Comparison of ENCODE assay signal across 18 cellular contexts in the genomic region with DNA sequence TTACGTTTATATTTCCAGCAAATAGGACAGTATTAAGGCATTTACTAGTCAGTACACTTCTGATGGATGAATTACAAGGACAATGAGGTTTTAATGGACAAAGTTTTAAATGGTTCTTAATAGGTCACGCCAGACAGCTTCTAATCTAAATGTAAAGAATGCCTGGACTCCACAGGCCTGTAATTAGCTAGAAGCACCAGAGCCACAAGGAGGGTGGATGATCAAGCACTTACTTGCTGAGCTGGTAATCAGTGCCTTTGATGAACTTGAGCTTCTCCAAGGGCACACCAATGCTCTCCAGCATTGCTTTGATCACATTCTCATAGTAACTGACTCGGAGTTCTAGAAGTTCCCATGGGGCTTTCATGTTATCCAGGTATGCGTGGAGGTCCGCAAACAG. TPM values are rescaled to one million over a fixed set of nuclear protein-coding genes. Genes with fewer than 3 reads are reported as not detected.
A peak's percentile ranks its signal among the peaks of the same experiment; 100 is the strongest.
DNase-seq lines count a peak whose midpoint lies in the region; ATAC-seq and TF ChIP-seq lines count a peak whose summit lies in the region.
"Had no signal": no experiment of that assay in that cellular context is flagged by ENCODE, and none has a peak within 500 bp of the region (broad histone marks: within the 10 kb centered on the region; RNA-seq: fewer than 3 reads in every experiment).

No MANE protein-coding gene starts in this region.

- DNase-seq in WTC11 (ENCODE audit: low spot score) (no peak), immature natural killer cell (no peak), osteocyte (ENCODE audit: extremely low spot score, unreplicated experiment) (no peak), DMS53 treated with DMSO at 0.1 percent for 48 hours (lab: John Stamatoyannopoulos, UW; ENCODE audit: unreplicated experiment) (no peak), cerebellar nuclear complex (lab: John Stamatoyannopoulos, UW) (no peak), heart right ventricle (no peak)
- DNase-seq: ACHN; BE2C; C1 segment of cervical spinal cord; CD4-positive, CD25-positive, alpha-beta regulatory T cell; CD8-positive, alpha-beta memory T cell; COR-L47; DMS79; GDM1; GOT3; H7 had no signal

- H3K36me3 ChIP-seq in HEK293 (ENCODE audit: control insufficient read depth in 2 of 2, insufficient read depth in 1 of 2, low read length in 2 of 2), result peaks cover 19 to 69% of the 10 kb centered on the region in 2 experiments
- peaks cover 0 to 75% (median 5%) of the 10 kb centered on the region in 9 donors for H3K36me3 ChIP-seq in heart right ventricle

- intact Hi-C loops in heart right ventricle (cut with DNase I), result loop anchor here in 1 of 10 donors (10.0 kb wide), 1 partner anchor 274 kb away; a partner anchor contains a TSS

- CTCF ChIA-PET in HEK293 (lab: Yijun Ruan, JAX), result interaction anchor here (0.5 kb wide), 1 partner anchor 99 kb away, joined by 3 read pairs; no protein-coding TSS in a partner anchor
- CTCF ChIA-PET in WTC11 (lab: Charles Lee), result interaction anchor here (0.6 kb wide), 1 partner anchor 83 kb away, joined by 3 read pairs; no protein-coding TSS in a partner anchor

- H3K4me3 ChIP-seq in HEK293 (ENCODE audit: low read depth, low read length) (no peak overlapping the region), heart right ventricle (no peak overlapping the region)

- H3K36me3 Mint-ChIP-seq in WTC11 (peaks cover 77% of the 10 kb centered on the region), immature natural killer cell (peaks cover 20 to 50% (median 26%) of the 10 kb centered on the region in 3 donors), osteocyte (ENCODE audit: unreplicated experiment) (peaks cover 41% of the 10 kb centered on the region)

- ATAC-seq in WTC11 (no peak), heart right ventricle (no peak)
- ATAC-seq: HCT116 had no signal

- no peaks in the 10 kb centered on the region for H3K4me1 ChIP-seq in HEK293 (ENCODE audit: control insufficient read depth, insufficient read depth, low read length)
- H3K4me1 ChIP-seq in heart right ventricle, result peaks cover 0 to 36% (median 21%) of the 10 kb centered on the region in 9 donors
- H3K4me1 ChIP-seq: BE2C had no signal

- H3K27ac Mint-ChIP-seq in WTC11 (0 out of 2 replicates have a peak overlapping the region, but pooled peaks have one; percentile 34), immature natural killer cell (peak overlapping the region in 4 of 6 donors; percentile 30 to 73 (median 70)), osteocyte (ENCODE audit: unreplicated experiment) (peak overlapping the region; percentile 62)

- H3K27me3 ChIP-seq in heart right ventricle, result no peaks in the 10 kb centered on the region
- H3K27me3 ChIP-seq: BE2C had no signal

- TF ChIP-seq CTCF in HEK293 (tag by site-specific recombination; IDR thresholded peaks at IDR 0.05) (no peak), WTC11 (IDR thresholded peaks at IDR 0.05) (no peak), osteocyte (IDR thresholded peaks at IDR 0.05) (no peak), heart right ventricle (IDR thresholded peaks at IDR 0.05) (no peak)

- H3K9me3 Mint-ChIP-seq in WTC11 (peaks cover 6% of the 10 kb centered on the region), immature natural killer cell (no peaks in the 10 kb centered on the region), osteocyte (ENCODE audit: unreplicated experiment) (no peaks in the 10 kb centered on the region)
- H3K9me3 Mint-ChIP-seq: CD8-positive, alpha-beta memory T cell had no signal

- H3K9me3 ChIP-seq in HEK293 (ENCODE audit: control insufficient read depth, insufficient read depth, low read depth, low read length) (no peaks in the 10 kb centered on the region), heart right ventricle (no peaks in the 10 kb centered on the region)
- H3K9me3 ChIP-seq: BE2C had no signal

- H3K27ac ChIP-seq in HEK293 (ENCODE audit: extremely low read depth, low read depth, low read length), result no peak overlapping the region
- no peak overlapping the region for H3K27ac ChIP-seq in heart right ventricle

- POLR2A ChIA-PET in HEK293 (lab: Yijun Ruan, JAX), result no interaction called here
- POLR2A ChIA-PET in WTC11 (lab: Charles Lee), result no interaction called here

- WGBS in heart right ventricle, 2 donors, result 81% methylated on average over 5 of the region's 5 CpGs

- peaks cover 44% of the 10 kb centered on the region for H3K4me1 Mint-ChIP-seq in WTC11
- peaks cover 64 to 81% of the 10 kb centered on the region in 2 donors for H3K4me1 Mint-ChIP-seq in immature natural killer cell
- peaks cover 56% of the 10 kb centered on the region for H3K4me1 Mint-ChIP-seq in osteocyte (ENCODE audit: unreplicated experiment)

- H3K27me3 Mint-ChIP-seq in WTC11 (ENCODE audit: low read depth) (no peaks in the 10 kb centered on the region), immature natural killer cell (ENCODE audit: low read depth in 3 of 3) (peaks cover 0 to 2% (median 0%) of the 10 kb centered on the region in 3 donors), osteocyte (ENCODE audit: unreplicated experiment) (no peaks in the 10 kb centered on the region)
- H3K27me3 Mint-ChIP-seq: CD4-positive, CD25-positive, alpha-beta regulatory T cell; CD8-positive, alpha-beta memory T cell had no signal

- H3K4me3 Mint-ChIP-seq in WTC11 (no peak overlapping the region), immature natural killer cell (no peak overlapping the region), osteocyte (ENCODE audit: unreplicated experiment) (no peak overlapping the region)

TF ChIP-seq in HEK293, 187 proteins besides CTCF, POLR2A, EP300 and RAD21:
- TF ChIP-seq SP7 (tag by site-specific recombination; IDR thresholded peaks at IDR 0.05), result peak; percentile 69
- no peak for TF ChIP-seq ZNF521 (tag by site-specific recombination; IDR thresholded peaks at IDR 0.05)
- TF ChIP-seq, protein P1, sequence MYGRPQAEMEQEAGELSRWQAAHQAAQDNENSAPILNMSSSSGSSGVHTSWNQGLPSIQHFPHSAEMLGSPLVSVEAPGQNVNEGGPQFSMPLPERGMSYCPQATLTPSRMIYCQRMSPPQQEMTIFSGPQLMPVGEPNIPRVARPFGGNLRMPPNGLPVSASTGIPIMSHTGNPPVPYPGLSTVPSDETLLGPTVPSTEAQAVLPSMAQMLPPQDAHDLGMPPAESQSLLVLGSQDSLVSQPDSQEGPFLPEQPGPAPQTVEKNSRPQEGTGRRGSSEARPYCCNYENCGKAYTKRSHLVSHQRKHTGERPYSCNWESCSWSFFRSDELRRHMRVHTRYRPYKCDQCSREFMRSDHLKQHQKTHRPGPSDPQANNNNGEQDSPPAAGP (tag by site-specific recombination; IDR thresholded peaks at IDR 0.05), result no peak

TF ChIP-seq in WTC11, 78 proteins besides CTCF, POLR2A, EP300 and RAD21:
- TF ChIP-seq, protein P2, sequence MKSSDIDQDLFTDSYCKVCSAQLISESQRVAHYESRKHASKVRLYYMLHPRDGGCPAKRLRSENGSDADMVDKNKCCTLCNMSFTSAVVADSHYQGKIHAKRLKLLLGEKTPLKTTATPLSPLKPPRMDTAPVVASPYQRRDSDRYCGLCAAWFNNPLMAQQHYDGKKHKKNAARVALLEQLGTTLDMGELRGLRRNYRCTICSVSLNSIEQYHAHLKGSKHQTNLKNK (CRISPR knock-in tag; IDR thresholded peaks at IDR 0.05), result no peak
- TF ChIP-seq TP53 (CRISPR knock-in tag; IDR thresholded peaks at IDR 0.05) (no peak), MYBL2 (CRISPR knock-in tag; IDR thresholded peaks at IDR 0.05) (no peak), JUN (CRISPR knock-in tag; IDR thresholded peaks at IDR 0.05) (no peak), NFYB (CRISPR knock-in tag; conservative IDR thresholded peaks at IDR 0.05; ENCODE audit: low read depth) (no peak), TEAD1 (CRISPR knock-in tag; IDR thresholded peaks at IDR 0.05) (no peak), ZNF423 (CRISPR knock-in tag; IDR thresholded peaks at IDR 0.05) (no peak), NR3C1 (CRISPR knock-in tag; conservative IDR thresholded peaks at IDR 0.05; ENCODE audit: low read depth) (no peak), OVOL2 (CRISPR knock-in tag; IDR thresholded peaks at IDR 0.05; ENCODE audit: borderline replicate concordance) (no peak), ZNF396 (CRISPR knock-in tag; IDR thresholded peaks at IDR 0.05; ENCODE audit: borderline replicate concordance) (no peak), FOXP1 (CRISPR knock-in tag; IDR thresholded peaks at IDR 0.05; ENCODE audit: borderline replicate concordance) (no peak), NR2C2 (CRISPR knock-in tag; IDR thresholded peaks at IDR 0.05) (no peak)
- TF ChIP-seq, protein P3, sequence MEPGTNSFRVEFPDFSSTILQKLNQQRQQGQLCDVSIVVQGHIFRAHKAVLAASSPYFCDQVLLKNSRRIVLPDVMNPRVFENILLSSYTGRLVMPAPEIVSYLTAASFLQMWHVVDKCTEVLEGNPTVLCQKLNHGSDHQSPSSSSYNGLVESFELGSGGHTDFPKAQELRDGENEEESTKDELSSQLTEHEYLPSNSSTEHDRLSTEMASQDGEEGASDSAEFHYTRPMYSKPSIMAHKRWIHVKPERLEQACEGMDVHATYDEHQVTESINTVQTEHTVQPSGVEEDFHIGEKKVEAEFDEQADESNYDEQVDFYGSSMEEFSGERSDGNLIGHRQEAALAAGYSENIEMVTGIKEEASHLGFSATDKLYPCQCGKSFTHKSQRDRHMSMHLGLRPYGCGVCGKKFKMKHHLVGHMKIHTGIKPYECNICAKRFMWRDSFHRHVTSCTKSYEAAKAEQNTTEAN (CRISPR knock-in tag; IDR thresholded peaks at IDR 0.05), result no peak
- TF ChIP-seq, protein P4, sequence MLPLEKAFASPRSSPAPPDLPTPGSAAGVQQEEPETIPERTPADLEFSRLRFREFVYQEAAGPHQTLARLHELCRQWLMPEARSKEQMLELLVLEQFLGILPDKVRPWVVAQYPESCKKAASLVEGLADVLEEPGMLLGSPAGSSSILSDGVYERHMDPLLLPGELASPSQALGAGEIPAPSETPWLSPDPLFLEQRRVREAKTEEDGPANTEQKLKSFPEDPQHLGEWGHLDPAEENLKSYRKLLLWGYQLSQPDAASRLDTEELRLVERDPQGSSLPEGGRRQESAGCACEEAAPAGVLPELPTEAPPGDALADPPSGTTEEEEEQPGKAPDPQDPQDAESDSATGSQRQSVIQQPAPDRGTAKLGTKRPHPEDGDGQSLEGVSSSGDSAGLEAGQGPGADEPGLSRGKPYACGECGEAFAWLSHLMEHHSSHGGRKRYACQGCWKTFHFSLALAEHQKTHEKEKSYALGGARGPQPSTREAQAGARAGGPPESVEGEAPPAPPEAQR (CRISPR knock-in tag; IDR thresholded peaks at IDR 0.05), result no peak

RNA-seq across cellular contexts. Expression of a gene that starts 6.8 kb away (rescaled TPM):
- total RNA-seq in WTC11 (2021) (142 to 197 TPM (median 154 TPM) in 3 replicates), osteocyte (177 and 191 TPM in 2 replicates), heart right ventricle (10 to 100 TPM; 26.2 to 48.5 (median 31.0) TPM)
- polyA plus RNA-seq in immature natural killer cell (100 to 1,000 TPM; 103 to 168 (median 129) TPM), heart right ventricle (10 to 100 TPM; 20.5 to 48.5 TPM)

RNA-seq across cellular contexts. Expression of a gene that starts 7.1 kb away (rescaled TPM):
- 62.9 to 73.2 TPM (median 70.2 TPM) in 3 replicates for total RNA-seq in WTC11 (2021)
- polyA plus RNA-seq in immature natural killer cell, result 10 to 100 TPM in 2 of 3 donors, 1 to 10 TPM in 1; 9.9 to 21.4 (median 15.8) TPM
- total RNA-seq in osteocyte, result 49.8 and 54.4 TPM in 2 replicates
- total RNA-seq in heart right ventricle, result 10 to 100 TPM in 8 of 10 donors, 1 to 10 TPM in 2; 9.2 to 18.0 (median 11.5) TPM
- 10 to 100 TPM in 1 of 2 donors, 1 to 10 TPM in 1; 3.7 to 19.2 TPM for polyA plus RNA-seq in heart right ventricle
